ENCODE assay signal across 25 cellular contexts in the genomic region with DNA sequence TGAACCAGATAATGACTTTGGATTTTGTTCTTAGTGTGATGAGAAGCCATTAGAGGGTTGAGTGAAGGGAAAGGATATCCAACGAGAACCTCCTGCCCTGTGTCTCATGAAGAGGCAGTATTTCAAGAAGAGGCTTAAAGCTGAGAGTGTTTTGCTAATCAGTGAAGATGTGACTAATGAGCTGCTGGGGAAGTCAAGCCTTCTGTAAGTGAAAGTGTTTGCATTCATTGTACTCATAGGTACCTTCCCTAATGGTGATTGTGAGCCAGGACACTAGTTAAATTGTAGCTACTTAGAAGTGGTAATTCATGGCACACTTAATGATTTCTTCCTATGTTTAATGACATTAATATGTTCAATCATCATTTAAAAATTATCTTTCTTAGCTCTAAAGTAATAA. TPM values are rescaled to one million over a fixed set of nuclear protein-coding genes. Genes with fewer than 3 reads are reported as not detected.
A peak's percentile ranks its signal among the peaks of the same experiment; 100 is the strongest.
DNase-seq lines count a peak whose midpoint lies in the region; ATAC-seq and TF ChIP-seq lines count a peak whose summit lies in the region.
"Had no signal": no experiment of that assay in that cellular context is flagged by ENCODE, and none has a peak within 500 bp of the region (broad histone marks: within the 10 kb centered on the region; RNA-seq: fewer than 3 reads in every experiment).

No MANE protein-coding gene starts in this region.

- H3K9me3 ChIP-seq in left lung: no peaks in the 10 kb centered on the region
- no peaks in the 10 kb centered on the region for H3K9me3 ChIP-seq in adrenal gland (replicated peaks in 1 of 3)
- H3K9me3 ChIP-seq: testis, vagina had no signal

- no peaks in the 10 kb centered on the region for H3K27me3 ChIP-seq in left lung
- H3K27me3 ChIP-seq in adrenal gland: no peaks in the 10 kb centered on the region
- H3K27me3 ChIP-seq: cardiac muscle cell, testis, vagina had no signal

- intact Hi-C loops in left lung (cut with DNase I): no loop called here
- intact Hi-C loops in adrenal gland (cut with DNase I): no loop called here

- TF ChIP-seq CTCF in left lung (IDR thresholded peaks at IDR 0.05): no peak
- TF ChIP-seq CTCF in adrenal gland (IDR thresholded peaks at IDR 0.05): no peak

- ATAC-seq in GM18909 (IDR thresholded peaks at IDR 0.05; ENCODE audit: poor library complexity, unreplicated experiment) (peak; percentile 60), GM21825 (IDR thresholded peaks at IDR 0.05; ENCODE audit: unreplicated experiment) (peak; percentile 83), HG03378 (IDR thresholded peaks at IDR 0.05; ENCODE audit: unreplicated experiment) (peak; percentile 66), left lung (no peak)
- ATAC-seq: activated T-cell treated with anti-CD3 and anti-CD28 coated beads, Interleukin-2, amount 50 U/mL, for 4 hours had no signal

- DNase-seq in left lung: no peak
- no peak for DNase-seq in adrenal gland
- no peak for DNase-seq in DMS53 (lab: John Stamatoyannopoulos, UW)
- no peak for DNase-seq in amniotic stem cell (lab: John Stamatoyannopoulos, UW)
- DNase-seq: activated CD4-positive, CD25-positive, alpha-beta regulatory T cell treated with anti-CD3 and anti-CD28 coated beads, Interleukin-2, amount 50 U/mL, for 72 hours; activated CD8-positive, alpha-beta memory T cell treated with anti-CD3 and anti-CD28 coated beads for 24 hours; activated naive CD4-positive, alpha-beta T cell; activated T-cell treated with anti-CD3 and anti-CD28 coated beads, Interleukin-2, amount 50 U/mL, for 4 hours; kidney; mammary epithelial cell; NCI-H1694 treated with DMSO at 0.1 percent for 48 hours; NCI-H226; NCI-H774; nucleus accumbens; Right ventricle myocardium superior; stimulated activated CD4-positive, alpha-beta T cell treated with anti-CD3 and anti-CD28 coated beads, Interleukin-2, amount 100 ng/mL, for 24 hours; stimulated activated naive CD4-positive, alpha-beta T cell; SW 1271; testis had no signal

- H3K36me3 ChIP-seq in left lung (no peaks in the 10 kb centered on the region), adrenal gland (replicated peaks in 1 of 2) (no peaks in the 10 kb centered on the region)
- H3K36me3 ChIP-seq: cardiac muscle cell, vagina had no signal

- TF ChIP-seq POLR2A in adrenal gland (IDR thresholded peaks at IDR 0.05): no peak

- H3K4me3 ChIP-seq in left lung: no peak overlapping the region
- no peak overlapping the region for H3K4me3 ChIP-seq in adrenal gland
- H3K4me3 ChIP-seq: cardiac muscle cell, testis, vagina had no signal

- H3K4me1 ChIP-seq in left lung (no peaks in the 10 kb centered on the region), adrenal gland (replicated peaks in 1 of 2) (no peaks in the 10 kb centered on the region)
- H3K4me1 ChIP-seq: testis, vagina had no signal

- WGBS in adrenal gland, 4 donors: 82 to 96% (median 86%) methylated on average over 1 of the region's 1 CpG

- H3K27ac ChIP-seq in left lung (no peak overlapping the region), adrenal gland (no peak overlapping the region)
- H3K27ac ChIP-seq: cardiac muscle cell, KMS-11, testis, vagina had no signal

RNA-seq across cellular contexts. Expression of a gene that starts 23.7 kb away (rescaled TPM):
- total RNA-seq in left lung (10 to 100 TPM; 24.8 to 31.0 TPM), adrenal gland (10 to 100 TPM in 5 of 8 donors, 1 to 10 TPM in 3; 6.8 to 24.0 (median 11.8) TPM)
- polyA plus RNA-seq in adrenal gland: 1 to 10 TPM; 2.1 to 9.5 (median 3.0) TPM
- polyA plus RNA-seq: mammary epithelial cell had no signal
